Comparison of ENCODE assay signal across 8 cellular contexts in the genomic region with DNA sequence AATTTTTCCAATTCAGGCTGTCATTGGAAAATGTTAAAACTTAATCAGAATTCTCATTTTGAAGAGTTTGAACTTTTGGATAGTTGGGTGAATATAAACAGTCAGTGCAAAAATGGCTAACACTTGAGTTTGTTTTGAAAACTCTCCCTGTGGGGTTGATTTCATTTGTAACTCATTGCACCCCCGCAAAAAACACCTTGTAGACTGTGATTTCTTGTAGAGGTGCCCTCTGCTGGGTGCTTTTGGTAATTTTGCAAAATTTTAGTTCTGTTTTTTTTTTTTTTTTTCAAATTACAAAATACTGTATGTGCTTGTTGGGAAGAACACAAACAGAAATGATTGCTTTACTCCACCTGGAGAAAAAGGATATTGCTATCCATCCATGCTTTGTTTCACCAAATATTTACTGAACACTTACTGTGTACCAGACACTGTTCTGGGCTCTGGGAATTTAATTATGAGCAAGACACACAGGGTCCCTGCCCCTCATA. TPM values are rescaled to one million over a fixed set of nuclear protein-coding genes. Genes with fewer than 3 reads are reported as not detected.
DNase-seq lines count a peak whose midpoint lies in the region; TF ChIP-seq lines count a peak whose summit lies in the region.

No MANE protein-coding gene starts in this region.

- peak; percentile 34 to 72 for TF ChIP-seq CTCF in right atrium auricular region (IDR thresholded peaks at IDR 0.05)

- H3K27ac Mint-ChIP-seq in activated T-helper 1 cell treated with anti-CD3 and anti-CD28 coated beads, Interleukin-12 subunit alpha, Interleukin-12 subunit beta, Interleukin-2, Interleukin-4 antibody, amounts not matched to agents 30 ng/mL and 10 ng/mL and 1 ng/mL, durations not matched to agents 14 hours and 24 hours and 36 hours, result no peak overlapping the region

- peak overlapping the region in 1 of 2 donors; percentile 3 for H3K27ac ChIP-seq in right atrium auricular region

- intact Hi-C loops in activated T-helper 1 cell treated with anti-CD3 and anti-CD28 coated beads, Interleukin-12 subunit alpha, Interleukin-12 subunit beta, Interleukin-2, Interleukin-4 antibody, amounts not matched to agents 30 ng/mL and 10 ng/mL and 1 ng/mL, durations not matched to agents 14 hours and 24 hours and 36 hours (cut with micrococcal nuclease), result loop anchor here (1.0 to 2.0 kb wide), 2 partner anchors 67 to 82 kb away; a partner anchor contains a TSS

- H3K27me3 Mint-ChIP-seq in activated T-helper 1 cell treated with anti-CD3 and anti-CD28 coated beads, Interleukin-12 subunit alpha, Interleukin-12 subunit beta, Interleukin-2, Interleukin-4 antibody, amounts not matched to agents 30 ng/mL and 10 ng/mL and 1 ng/mL, durations not matched to agents 14 hours and 24 hours and 36 hours (ENCODE audit: insufficient read depth), result no peaks in the 10 kb centered on the region

- no peaks in the 10 kb centered on the region for H3K9me3 Mint-ChIP-seq in activated T-helper 1 cell treated with anti-CD3 and anti-CD28 coated beads, Interleukin-12 subunit alpha, Interleukin-12 subunit beta, Interleukin-2, Interleukin-4 antibody, amounts not matched to agents 30 ng/mL and 10 ng/mL and 1 ng/mL, durations not matched to agents 14 hours and 24 hours and 36 hours

- peaks cover 5% of the 10 kb centered on the region for H3K4me1 Mint-ChIP-seq in activated T-helper 1 cell treated with anti-CD3 and anti-CD28 coated beads, Interleukin-12 subunit alpha, Interleukin-12 subunit beta, Interleukin-2, Interleukin-4 antibody, amounts not matched to agents 30 ng/mL and 10 ng/mL and 1 ng/mL, durations not matched to agents 14 hours and 24 hours and 36 hours (ENCODE audit: low read depth)

- H3K4me3 ChIP-seq in right atrium auricular region, result no peak overlapping the region

- no peaks in the 10 kb centered on the region for H3K27me3 ChIP-seq in right atrium auricular region

- DNase-seq in activated T-cell treated with anti-CD3 and anti-CD28 coated beads for 4 hours, result peak; percentile 46
- no peak for DNase-seq in activated T-cell treated with anti-CD3 and anti-CD28 coated beads, Interleukin-2, amount 50 U/mL, for 1 hour
- peak; percentile 12 for DNase-seq in NCI-H1105 (lab: John Stamatoyannopoulos, UW)
- peak; percentile 14 for DNase-seq in activated T-helper 1 cell treated with anti-CD3 and anti-CD28 coated beads, Interleukin-12 subunit alpha, Interleukin-12 subunit beta, Interleukin-2, Interleukin-4 antibody, amounts not matched to agents 30 ng/mL and 10 ng/mL and 1 ng/mL, durations not matched to agents 14 hours and 24 hours and 36 hours (ENCODE audit: low spot score)
- DNase-seq in right atrium auricular region (ENCODE audit: low spot score), result no peak
- DNase-seq in stimulated activated naive CD4-positive, alpha-beta T cell treated with Interleukin-2 at 50 U/mL for 16 hours (lab: John Stamatoyannopoulos, UW), result peak; percentile 30
- no peak for DNase-seq in HPDE6-E6E7 (ENCODE audit: extremely low spot score)
- no peak for DNase-seq in GDM1 (lab: John Stamatoyannopoulos, UW)

- no peaks in the 10 kb centered on the region for H3K9me3 ChIP-seq in right atrium auricular region

- H3K36me3 ChIP-seq in right atrium auricular region, result peaks cover 82% of the 10 kb centered on the region

- H3K36me3 Mint-ChIP-seq in activated T-helper 1 cell treated with anti-CD3 and anti-CD28 coated beads, Interleukin-12 subunit alpha, Interleukin-12 subunit beta, Interleukin-2, Interleukin-4 antibody, amounts not matched to agents 30 ng/mL and 10 ng/mL and 1 ng/mL, durations not matched to agents 14 hours and 24 hours and 36 hours (ENCODE audit: low read depth), result peaks cover 34% of the 10 kb centered on the region

- peaks cover 0 to 14% of the 10 kb centered on the region in 2 donors for H3K4me1 ChIP-seq in right atrium auricular region

- no peak overlapping the region for H3K4me3 Mint-ChIP-seq in activated T-helper 1 cell treated with anti-CD3 and anti-CD28 coated beads, Interleukin-12 subunit alpha, Interleukin-12 subunit beta, Interleukin-2, Interleukin-4 antibody, amounts not matched to agents 30 ng/mL and 10 ng/mL and 1 ng/mL, durations not matched to agents 14 hours and 24 hours and 36 hours

RNA-seq across cellular contexts. Expression of a gene that starts 28.2 kb away (rescaled TPM):
- total RNA-seq in activated T-helper 1 cell treated with anti-CD3 and anti-CD28 coated beads, Interleukin-12 subunit alpha, Interleukin-12 subunit beta, Interleukin-2, Interleukin-4 antibody, amounts not matched to agents 30 ng/mL and 10 ng/mL and 1 ng/mL, durations not matched to agents 14 hours and 24 hours and 36 hours, result 502 and 509 TPM in 2 replicates
- total RNA-seq in right atrium auricular region, result 100 to 1,000 TPM; 340 to 413 TPM

Comparison
In these comparisons a context has a peak if more than half of its experiments do, and no peak if none do; other contexts are left out.
1. DNase-seq: peak in activated T-cell treated with anti-CD3 and anti-CD28 coated beads for 4 hours (single experiment), NCI-H1105 (single experiment), activated T-helper 1 cell treated with anti-CD3 and anti-CD28 coated beads, Interleukin-12 subunit alpha, Interleukin-12 subunit beta, Interleukin-2, Interleukin-4 antibody, amounts not matched to agents 30 ng/mL and 10 ng/mL and 1 ng/mL, durations not matched to agents 14 hours and 24 hours and 36 hours (single experiment) and stimulated activated naive CD4-positive, alpha-beta T cell treated with Interleukin-2 at 50 U/mL for 16 hours (single experiment); none in activated T-cell treated with anti-CD3 and anti-CD28 coated beads, Interleukin-2, amount 50 U/mL, for 1 hour (single experiment), right atrium auricular region (single experiment), HPDE6-E6E7 (single experiment) and GDM1 (single experiment).